Comparison of ENCODE assay signal across 16 cellular contexts in the genomic region with DNA sequence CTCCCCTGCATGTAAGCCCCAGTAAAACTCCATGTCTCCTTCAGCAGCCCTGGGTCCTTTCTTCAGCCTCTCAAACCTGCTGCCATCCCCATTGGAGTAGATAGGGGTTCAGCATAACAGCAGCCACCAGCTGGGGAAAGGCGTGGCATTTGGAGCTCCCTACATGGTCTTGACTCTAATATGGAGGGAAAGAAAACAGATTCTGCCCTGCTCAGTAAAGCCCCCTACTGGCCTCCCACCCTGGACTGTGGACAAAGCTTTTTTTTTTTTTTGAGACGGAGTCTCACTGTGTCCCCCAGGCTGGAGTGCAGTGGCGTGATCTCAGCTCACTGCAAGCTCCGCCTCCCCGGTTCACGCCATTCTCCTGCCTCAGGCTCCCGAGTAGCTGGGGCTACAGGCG. TPM values are rescaled to one million over a fixed set of nuclear protein-coding genes. Genes with fewer than 3 reads are reported as not detected.
DNase-seq lines count a peak whose midpoint lies in the region; ATAC-seq, FAIRE-seq and TF ChIP-seq lines count a peak whose summit lies in the region.
"Not testable (repeated sequence)": the region's sequence is repeated elsewhere in the genome, so short reads cannot be mapped to it uniquely, and the experiment has no call there.
"Had no signal": no experiment of that assay in that cellular context is flagged by ENCODE, and none has a peak within 500 bp of the region (broad histone marks: within the 10 kb centered on the region; RNA-seq: fewer than 3 reads in every experiment).

No MANE protein-coding gene starts in this region.

- H3T11ph ChIP-seq in H9 (ENCODE audit: low read length): not testable (repeated sequence)

- CTCF ChIA-PET in OCI-LY7 (lab: Charles Lee; ENCODE audit: unreplicated experiment): interaction anchor here (0.6 to 5.3 kb wide), 15 partner anchors 10 to 1605 kb away, joined by 3 to 26 read pairs (median 4); a partner anchor contains a TSS
- CTCF ChIA-PET in GM12878 (lab: Yijun Ruan, JAX): interaction anchor here (0.6 to 7.4 kb wide), 12 partner anchors 9 to 109 kb away, joined by 3 to 98 read pairs (median 5); a partner anchor contains a TSS

- H2BK15ac ChIP-seq in H9 (ENCODE audit: low read depth, low read length); mesendoderm (replicated peaks; ENCODE audit: low read depth): not testable (repeated sequence)

- H2AK5ac ChIP-seq in H9 (ENCODE audit: insufficient read length, low read length); mesendoderm (ENCODE audit: low read length): not testable (repeated sequence)

- H3K18ac ChIP-seq in H9 (ENCODE audit: insufficient read length, low read depth, low read length); mesendoderm (ENCODE audit: low read length): not testable (repeated sequence)

- WGBS in H9 (ENCODE audit: extremely low coverage, insufficient read length, low lambda C conversion rate): no CpG with 5 or more reads among the region's 8 CpGs
- WGBS in GM12878 (ENCODE audit: insufficient coverage, insufficient replicate concordance, low lambda C conversion rate, missing lambda C conversion rate): 28% methylated on average over 8 of the region's 8 CpGs
- no CpG with 5 or more reads among the region's 8 CpGs for WGBS in mesendoderm (ENCODE audit: extremely low coverage, insufficient coverage, low lambda C conversion rate)

- H3K23ac ChIP-seq in H9 (ENCODE audit: insufficient read length, low read depth, low read length); mesendoderm (ENCODE audit: low read length): not testable (repeated sequence)

- peak; percentile 12 for DNase-seq in COR-L47 (lab: John Stamatoyannopoulos, UW)
- peak; percentile 61 for DNase-seq in GM12865 (ENCODE audit: low read depth)
- DNase-seq in H9: peak; percentile 52
- peak; percentile 1 for DNase-seq in NCI-H146 (lab: John Stamatoyannopoulos, UW)
- peak; percentile 94 for DNase-seq in OCI-LY7 (ENCODE audit: low spot score)
- DNase-seq in GM12878 (ENCODE audit: low read depth, low spot score): not testable (repeated sequence)
- DNase-seq in mesendoderm: peak; percentile 58

- H3K9me3 ChIP-seq in H9 (ENCODE audit: control insufficient read depth, low read depth, low read length); OCI-LY7 (ENCODE audit: low read length); GM12878 (replicated peaks; ENCODE audit: control insufficient read depth, insufficient read depth, low read length): not testable (repeated sequence)

- in situ Hi-C loops in GM12878 (cut with MboI): loop anchor here (25.0 kb wide), 1 partner anchor 1703 kb away; no protein-coding TSS in a partner anchor

- not testable (repeated sequence) for H3K4me1 ChIP-seq in H9 (ENCODE audit: insufficient read depth, low read length)
- peaks cover 99% of the 10 kb centered on the region for H3K4me1 ChIP-seq in OCI-LY7 (ENCODE audit: insufficient read depth, low read length, poor library complexity, severe bottlenecking)
- H3K4me1 ChIP-seq in GM12878 (ENCODE audit: control insufficient read depth, insufficient read depth, low read length): peaks cover 70% of the 10 kb centered on the region
- H3K4me1 ChIP-seq in mesendoderm (ENCODE audit: control insufficient read depth, low read depth, low read length): peaks cover 17% of the 10 kb centered on the region

- H4K20me1 ChIP-seq in H9 (ENCODE audit: control insufficient read depth, insufficient read depth, insufficient read length); OCI-LY7 (ENCODE audit: insufficient read depth, low read length); GM12878 (ENCODE audit: control insufficient read depth, insufficient read depth): not testable (repeated sequence)

- H4K8ac ChIP-seq in H9 (replicated peaks; ENCODE audit: insufficient read length, low read depth, low read length); mesendoderm (ENCODE audit: low read depth, low read length): not testable (repeated sequence)

- not testable (repeated sequence) for H3K27me3 ChIP-seq in H9 (ENCODE audit: insufficient read depth, low read length); GM12878 (replicated peaks in 1 of 2; ENCODE audit: control insufficient read depth in 2 of 2, insufficient read depth in 2 of 2, low read length in 1 of 2); mesendoderm (ENCODE audit: insufficient read depth, low read length, poor library complexity)

- not testable (repeated sequence) for H3K9me2 ChIP-seq in OCI-LY7 (ENCODE audit: insufficient read depth, low read length)

- H3K4me2 ChIP-seq in H9 (ENCODE audit: insufficient read depth, insufficient read length, low read length); GM12878 (ENCODE audit: control insufficient read depth, insufficient read depth); mesendoderm (ENCODE audit: low read length): not testable (repeated sequence)
- H3K4me2 ChIP-seq in OCI-LY7 (ENCODE audit: low read length): peak overlapping the region; percentile 79

- not testable (repeated sequence) for BruUV-seq in OCI-LY7 (replicated peaks; lab: Mats Ljungman, UMichigan); GM12878 (replicated peaks; lab: Mats Ljungman, UMichigan)

- SMC1A ChIA-PET in GM12878 (lab: Charles Lee; ENCODE audit: uncharacterized antibody, unreplicated experiment): interaction anchor here (0.9 to 7.1 kb wide), 9 partner anchors 9 to 102 kb away, joined by 3 to 78 read pairs (median 4); no protein-coding TSS in a partner anchor

- peaks cover 10% of the 10 kb centered on the region for H3K36me3 ChIP-seq in OCI-LY7 (ENCODE audit: insufficient read depth, low read length)
- H3K36me3 ChIP-seq in GM12878 (ENCODE audit: control insufficient read depth in 2 of 2, insufficient read depth in 2 of 2, low read length in 1 of 2); mesendoderm (ENCODE audit: control insufficient read depth, insufficient read depth, low read length): not testable (repeated sequence)

- not testable (repeated sequence) for H3K14ac ChIP-seq in H9 (ENCODE audit: insufficient read depth, low read length)

- H3K27ac ChIP-seq in H9 (ENCODE audit: insufficient read length, low read depth, low read length); mesendoderm (ENCODE audit: low read depth, low read length): not testable (repeated sequence)
- peak overlapping the region; percentile 98 for H3K27ac ChIP-seq in OCI-LY7 (ENCODE audit: low read depth, low read length, poor library complexity, severe bottlenecking)
- H3K27ac ChIP-seq in GM12878 (ENCODE audit: control insufficient read depth, insufficient read depth): 0 out of 2 replicates have a peak overlapping the region, but pooled peaks have one; percentile 22

- H3K36me3 Mint-ChIP-seq in H9 (ENCODE audit: insufficient read depth in 1 of 3, low read depth in 3 of 3): not testable (repeated sequence)

- H3K9ac ChIP-seq in H9 (ENCODE audit: extremely low read depth, insufficient read length, low read length); GM12878 (ENCODE audit: control insufficient read depth, insufficient read depth, low read length); mesendoderm (ENCODE audit: low read length): not testable (repeated sequence)

- H3K9me3 Mint-ChIP-seq in H9: not testable (repeated sequence)

- peak; percentile 3; the same call in 1 of the 3 replicates for ATAC-seq in GM12878

- not testable (repeated sequence) for H3K4me3 Mint-ChIP-seq in H9

- not testable (repeated sequence) for H2AFZ ChIP-seq in H9 (ENCODE audit: low read length); OCI-LY7 (ENCODE audit: low read length); GM12878 (ENCODE audit: control insufficient read depth, low read depth, low read length)

- not testable (repeated sequence) for H3K4me3 ChIP-seq in GM12865 (ENCODE audit: low read depth, low read length); GM12878; mesendoderm (ENCODE audit: low read length)
- peak overlapping the region; percentile 60 for H3K4me3 ChIP-seq in OCI-LY7 (ENCODE audit: low read depth, low read length, poor library complexity, severe bottlenecking)

- not testable (repeated sequence) for TF ChIP-seq EP300 in GM12878 (IDR thresholded peaks at IDR 0.05; ENCODE audit: borderline replicate concordance in 1 of 2, control insufficient read depth in 1 of 2, low read depth in 2 of 2, low read length in 2 of 2)

- peak; percentile 26; the same call in 1 of the 2 replicates for TF ChIP-seq RAD21 in GM12878 (IDR thresholded peaks at IDR 0.05; ENCODE audit: insufficient read depth, low read depth, low read length)

- H3K56ac ChIP-seq in H9 (ENCODE audit: insufficient read length, low read depth, low read length); mesendoderm (ENCODE audit: low read length): not testable (repeated sequence)

- H3K27ac Mint-ChIP-seq in H9: not testable (repeated sequence)

- not testable (repeated sequence) for H2BK12ac ChIP-seq in H9 (ENCODE audit: insufficient read length, low read depth, low read length)

- not testable (repeated sequence) for H4K5ac ChIP-seq in H9 (ENCODE audit: insufficient read length, low read depth, low read length); mesendoderm (ENCODE audit: low read length)

- not testable (repeated sequence) for H2BK5ac ChIP-seq in H9 (ENCODE audit: insufficient read length, low read length); mesendoderm (ENCODE audit: low read length)

- peaks cover 28 to 44% of the 10 kb centered on the region in 2 experiments for H3K4me1 Mint-ChIP-seq in H9

- H3K79me2 ChIP-seq in H9 (ENCODE audit: insufficient read depth, low read length); OCI-LY7 (ENCODE audit: insufficient read depth, low read depth, low read length); GM12878 (ENCODE audit: control insufficient read depth, insufficient read depth, low read length); mesendoderm (ENCODE audit: control insufficient read depth, insufficient read depth, low read length): not testable (repeated sequence)

- intact Hi-C loops in OCI-LY7 (cut with micrococcal nuclease; ENCODE audit: unreplicated experiment): loop anchor here (1.0 to 10.0 kb wide), 6 partner anchors 31 to 1711 kb away; no protein-coding TSS in a partner anchor
- intact Hi-C loops in GM12878 (cut with micrococcal nuclease; ENCODE audit: unreplicated experiment): not testable (repeated sequence)

- POLR2A ChIA-PET in OCI-LY7 (lab: Charles Lee): interaction anchor here (0.6 to 13.1 kb wide), 19 partner anchors 9 to 224 kb away, joined by 3 to 235 read pairs (median 6); a partner anchor contains a TSS
- POLR2A ChIA-PET in GM12878 (lab: Charles Lee): interaction anchor here (0.6 to 1.6 kb wide), 2 partner anchors 60 to 514 kb away, joined by 3 read pairs; no protein-coding TSS in a partner anchor

- TF ChIP-seq POLR2A in GM12878 (IDR thresholded peaks at IDR 0.05; ENCODE audit: low read depth, low read length): not testable (repeated sequence)

- H2BK20ac ChIP-seq in H9 (ENCODE audit: low read depth, low read length, poor library complexity, severe bottlenecking): not testable (repeated sequence)

- not testable (repeated sequence) for H3K79me1 ChIP-seq in H9 (ENCODE audit: insufficient read depth, low read depth, low read length, poor library complexity, severe bottlenecking); mesendoderm (ENCODE audit: low read length)

- not testable (repeated sequence) for H3K23me2 ChIP-seq in H9 (ENCODE audit: insufficient read length, low read depth, low read length, poor library complexity, severe bottlenecking)

- peaks cover 82% of the 10 kb centered on the region for H3K27me3 Mint-ChIP-seq in H9 (ENCODE audit: low read depth)

- TF ChIP-seq CTCF in GM12865 (IDR thresholded peaks at IDR 0.05; ENCODE audit: insufficient read depth, low read depth, low read length, missing control alignments): peak; percentile 17
- TF ChIP-seq CTCF in H9 (conservative IDR thresholded peaks at IDR 0.05): peak; percentile 37; the same call in 2 of the 3 replicates
- peak; percentile 72 for TF ChIP-seq CTCF in OCI-LY7 (conservative IDR thresholded peaks at IDR 0.05; ENCODE audit: low read length)
- TF ChIP-seq CTCF in GM12878 (IDR thresholded peaks at IDR 0.05 in 2 of 3, conservative IDR thresholded peaks at IDR 0.05 in 1 of 3; ENCODE audit: control insufficient read depth in 2 of 3, extremely low read depth in 1 of 3, insufficient read depth in 1 of 3, low read depth in 3 of 3, low read length in 3 of 3): peak in 2 of 3 experiments; percentile 13 to 27; a peak in 3 of 6 replicates

- H2BK120ac ChIP-seq in H9 (ENCODE audit: low read depth, low read length, poor library complexity, severe bottlenecking); mesendoderm (ENCODE audit: low read depth, low read length): not testable (repeated sequence)

- H4K91ac ChIP-seq in H9 (ENCODE audit: insufficient read length, low read depth, low read length): not testable (repeated sequence)

- FAIRE-seq in GM12878 (lab: Jason Lieb, UNC): not testable (repeated sequence)

- H3K4ac ChIP-seq in H9 (ENCODE audit: low read depth, low read length); mesendoderm (ENCODE audit: low read depth, low read length): not testable (repeated sequence)

- RAD21 ChIA-PET in GM12878 (lab: Charles Lee; ENCODE audit: unreplicated experiment): interaction anchor here (0.8 to 4.3 kb wide), 7 partner anchors 10 to 131 kb away, joined by 3 to 44 read pairs (median 5); a partner anchor contains a TSS

RNA-seq across cellular contexts. Expression of a gene that starts 20.7 kb away (rescaled TPM):
- total RNA-seq in H9 (2021): 3.6 and 3.8 TPM in 2 replicates
- 75.2 and 83.2 TPM in 2 replicates for total RNA-seq in OCI-LY7 (2014; rRNA removed; shearing (Covaris generic))
- 5.6 and 5.7 TPM in 2 replicates for total RNA-seq in OCI-LY7 (2022)
- not detected in 2 replicates for total RNA-seq in GM12878 (2013; cell fraction: nucleolus; rRNA removed)
- total RNA-seq in GM12878 (2014; rRNA removed): 0.11 TPM in 2 replicates
- not detected in 2 replicates for total RNA-seq in GM12878 (2014; rRNA removed; fragmentation: Illumina TruSeq; extraction: Trizol)
- total RNA-seq in GM12878 (2021): not detected in 2 replicates
- polyA plus RNA-seq in GM12878 (2011; ENCODE audit: low read depth): 0.64 TPM
- not detected in 2 replicates for polyA plus RNA-seq in GM12878 (2011; rRNA removed)
- polyA plus RNA-seq in GM12878 (2011; cell fraction: cytosol; rRNA removed): not detected in 2 replicates
- polyA plus RNA-seq in GM12878 (2011; cell fraction: nucleus; rRNA removed): not detected in 2 replicates
- 0.88 and 0.91 TPM in 2 replicates for polyA plus RNA-seq in GM12878 (2012)
- 0.10 TPM in 1 of 2 replicates, not detected in the other for polyA plus RNA-seq in GM12878 (2014; fragmentation: Illumina TruSeq; extraction: Trizol)
- polyA plus RNA-seq in GM12878 (2014; fragmentation: Nextera tagmentation; extraction: Ambion mirVana): under 1 TPM; 0.15 to 0.18 TPM
- polyA plus RNA-seq in GM12878 (2014; rRNA removed): not detected in 2 replicates
- polyA plus RNA-seq in GM12878 (2016; fragmentation: Nextera tagmentation; extraction: Ambion mirVana): not detected
- polyA minus RNA-seq in GM12878 (2011; rRNA and poly(A)+ RNA removed): not detected in 2 replicates
- polyA minus RNA-seq in GM12878 (2011; cell fraction: cytosol; rRNA and poly(A)+ RNA removed): not detected in 2 replicates
- not detected in 2 replicates for polyA minus RNA-seq in GM12878 (2011; cell fraction: nucleus; rRNA and poly(A)+ RNA removed)
- polyA plus RNA-seq in mesendoderm (2013, experiment 1 of 2): 4.9 TPM
- 5.2 TPM for polyA plus RNA-seq in mesendoderm (2013, experiment 2 of 2)
- total RNA-seq: activated T-cell treated with anti-CD3 and anti-CD28 coated beads, Interleukin-2, amount 50 U/mL, for 72 hours; CD4-positive, CD25-positive, alpha-beta regulatory T cell; esophagus squamous epithelium; H4; left colon; mammary epithelial cell; MCF 10A; tibial nerve had no signal
- polyA plus RNA-seq: CD4-positive, CD25-positive, alpha-beta regulatory T cell; immature natural killer cell; mammary epithelial cell had no signal

RNA-seq across cellular contexts. Expression of a gene that starts 48.4 kb away (rescaled TPM):
- total RNA-seq in H9 (2021): 0.31 TPM in 1 of 2 replicates, not detected in the other
- 1,441 and 1,586 TPM in 2 replicates for total RNA-seq in OCI-LY7 (2014; rRNA removed; shearing (Covaris generic))
- 574 and 673 TPM in 2 replicates for total RNA-seq in OCI-LY7 (2022)
- total RNA-seq in GM12878 (2013; cell fraction: nucleolus; rRNA removed): 0.61 and 1.5 TPM in 2 replicates
- 228 and 246 TPM in 2 replicates for total RNA-seq in GM12878 (2014; rRNA removed)
- 90.1 and 93.6 TPM in 2 replicates for total RNA-seq in GM12878 (2014; rRNA removed; fragmentation: Illumina TruSeq; extraction: Trizol)
- total RNA-seq in GM12878 (2021): 108 and 109 TPM in 2 replicates
- polyA plus RNA-seq in GM12878 (2011; ENCODE audit: low read depth): 47.1 TPM
- polyA plus RNA-seq in GM12878 (2011; rRNA removed): 3.1 and 5.9 TPM in 2 replicates
- 13.4 and 16.6 TPM in 2 replicates for polyA plus RNA-seq in GM12878 (2011; cell fraction: cytosol; rRNA removed)
- polyA plus RNA-seq in GM12878 (2011; cell fraction: nucleus; rRNA removed): 5.7 and 6.7 TPM in 2 replicates
- polyA plus RNA-seq in GM12878 (2012): 79.6 and 105 TPM in 2 replicates
- 94.1 and 126 TPM in 2 replicates for polyA plus RNA-seq in GM12878 (2014; fragmentation: Illumina TruSeq; extraction: Trizol)
- polyA plus RNA-seq in GM12878 (2014; fragmentation: Nextera tagmentation; extraction: Ambion mirVana): 10 to 100 TPM; 36.5 to 51.6 TPM
- polyA plus RNA-seq in GM12878 (2014; rRNA removed): 250 and 283 TPM in 2 replicates
- polyA plus RNA-seq in GM12878 (2016; fragmentation: Nextera tagmentation; extraction: Ambion mirVana): 100 to 1,000 TPM; 118 to 133 TPM
- 6.7 and 13.0 TPM in 2 replicates for polyA minus RNA-seq in GM12878 (2011; rRNA and poly(A)+ RNA removed)
- 2.0 and 3.0 TPM in 2 replicates for polyA minus RNA-seq in GM12878 (2011; cell fraction: cytosol; rRNA and poly(A)+ RNA removed)
- 1.3 and 1.6 TPM in 2 replicates for polyA minus RNA-seq in GM12878 (2011; cell fraction: nucleus; rRNA and poly(A)+ RNA removed)
- 0.90 TPM for polyA plus RNA-seq in mesendoderm (2013, experiment 1 of 2)
- 0.81 TPM for polyA plus RNA-seq in mesendoderm (2013, experiment 2 of 2)
- total RNA-seq: esophagus squamous epithelium, H4, mammary epithelial cell, MCF 10A, tibial nerve had no signal
- polyA plus RNA-seq: mammary epithelial cell had no signal

Comparison
In these comparisons a context has a peak if more than half of its experiments do, and no peak if none do; other contexts are left out.
1. CTCF ChIP-seq: peak in every context shown above with its lines; median percentile 72 in OCI-LY7; 37 in H9; 20 in GM12878; 17 in GM12865.